In genomic region chr1:198660341-198661056, GRCh38 we compare ENCODE assay signal across 8 cellular contexts. TPM values are rescaled to one million over a fixed set of nuclear protein-coding genes. Genes with fewer than 3 reads are reported as not detected.
A peak's percentile ranks its signal among the peaks of the same experiment; 100 is the strongest.
DNase-seq lines count a peak whose midpoint lies in the region; ATAC-seq, FAIRE-seq and TF ChIP-seq lines count a peak whose summit lies in the region.

No MANE protein-coding gene starts in this region.

- H3K4me1 ChIP-seq in K562 (replicated peaks in 1 of 2; ENCODE audit: control insufficient read depth in 2 of 2, insufficient read depth in 2 of 2, low read length in 2 of 2) = peaks cover 0 to 20% of the 10 kb centered on the region in 2 experiments; a peak in 3 of 5 replicates

- H3K9me3 ChIP-seq in K562 (replicated peaks; ENCODE audit: control insufficient read depth, insufficient read depth, low read depth, low read length) = no peaks in the 10 kb centered on the region; the same call in 1 of the 2 replicates

- no peak overlapping the region for H3K4me3 ChIP-seq in K562
- no peak overlapping the region for H3K4me3 ChIP-seq in dorsolateral prefrontal cortex

- TF ChIP-seq RAD21 in K562 (CRISPR knock-in tag; conservative IDR thresholded peaks at IDR 0.05 in 1 of 2, IDR thresholded peaks at IDR 0.05 in 1 of 2) = no peak

- 38% methylated on average over 1 of the region's 1 CpG for WGBS in K562 (ENCODE audit: insufficient coverage, low coverage, missing lambda C conversion rate)

- TF ChIP-seq CTCF in K562 (IDR thresholded peaks at IDR 0.05 in 2 of 3, conservative IDR thresholded peaks at IDR 0.05 in 1 of 3; ENCODE audit: insufficient read depth in 2 of 3, low read depth in 1 of 3, low read length in 3 of 3) = no peak
- no peak for TF ChIP-seq CTCF in dorsolateral prefrontal cortex (IDR thresholded peaks at IDR 0.05 in 54 of 56, conservative IDR thresholded peaks at IDR 0.05 in 2 of 56; ENCODE audit: low read depth in 1 of 56, partially characterized antibody in 56 of 56)
- TF ChIP-seq CTCF in GM13976 (IDR thresholded peaks at IDR 0.05; ENCODE audit: borderline replicate concordance, control extremely low read depth, extremely low read depth, insufficient read depth, missing control alignments) = no peak

- H3K9me1 ChIP-seq in K562 (ENCODE audit: control insufficient read depth, insufficient read depth, low read length) = no peaks in the 10 kb centered on the region

- intact Hi-C loops in K562 (cut with micrococcal nuclease) = no loop called here
- intact Hi-C loops in dorsolateral prefrontal cortex (cut with DNase I) = no loop called here

- CTCF ChIA-PET in K562 (lab: Yijun Ruan, JAX; ENCODE audit: low intra/inter-chr PET ratio) = no interaction called here

- H3K27me3 ChIP-seq in K562 (ENCODE audit: control insufficient read depth in 2 of 2, insufficient read depth in 2 of 2, low read length in 2 of 2) (no peaks in the 10 kb centered on the region), dorsolateral prefrontal cortex (no peaks in the 10 kb centered on the region)

- no peak for FAIRE-seq in K562 (lab: Jason Lieb, UNC)

- TF ChIP-seq EP300 in K562 (IDR thresholded peaks at IDR 0.05; ENCODE audit: low read length) = no peak

- H4K20me1 ChIP-seq in K562 (replicated peaks; ENCODE audit: control insufficient read depth, insufficient read depth, low read length) = no peaks in the 10 kb centered on the region

- H2AFZ ChIP-seq in K562 (ENCODE audit: low read depth, low read length) = no peak overlapping the region

- POLR2A ChIA-PET in K562 (lab: Yijun Ruan, JAX) = no interaction called here

- H3K36me3 ChIP-seq in K562 (ENCODE audit: control insufficient read depth, insufficient read depth, low read length) = peaks cover 10% of the 10 kb centered on the region; the same call in 1 of the 3 replicates

- DNase-seq in K562 (ENCODE audit: extremely low read depth in 1 of 4, low spot score in 3 of 4) (no peak), DMS 273 (lab: John Stamatoyannopoulos, UW; ENCODE audit: unreplicated experiment) (no peak), dorsolateral prefrontal cortex (no peak), GM13976 (ENCODE audit: low spot score) (no peak), NCI-H2029 treated with DMSO at 0.1 percent for 48 hours (lab: John Stamatoyannopoulos, UW) (no peak)

- in situ Hi-C loops in K562 (cut with MboI) (no loop called here), GM13976 (cut with MboI; ENCODE audit: low sequenced_read_pairs, unreplicated experiment) (no loop called here)

- H3K9ac ChIP-seq in K562 (ENCODE audit: insufficient read depth in 1 of 2, low read depth in 2 of 2, low read length in 2 of 2) = no peak overlapping the region

- ATAC-seq in GM18517 (IDR thresholded peaks at IDR 0.05; ENCODE audit: unreplicated experiment) (peak; percentile 42), GM21526 (IDR thresholded peaks at IDR 0.05; ENCODE audit: low FRiP score, unreplicated experiment) (peak; percentile 43), HG03439 (IDR thresholded peaks at IDR 0.05; ENCODE audit: unreplicated experiment) (peak; percentile 35), K562 (no peak)

- H3K79me2 ChIP-seq in K562 (ENCODE audit: control insufficient read depth, insufficient read depth, low read length) = peaks cover 63% of the 10 kb centered on the region

- no TSS peak for BruUV-seq in K562 (replicated peaks; lab: Mats Ljungman, UMichigan)

- H3K4me2 ChIP-seq in K562 (ENCODE audit: insufficient read depth, low read length) = no peak overlapping the region

- TF ChIP-seq POLR2A in K562 (conservative IDR thresholded peaks at IDR 0.05) = no peak

- peak overlapping the region; percentile 38; the same call in 1 of the 3 replicates for H3K27ac ChIP-seq in K562 (ENCODE audit: extremely low read depth, low read depth, low read length)
- no peak overlapping the region for H3K27ac ChIP-seq in dorsolateral prefrontal cortex

RNA-seq across cellular contexts. Expression of gene PTPRC, which starts 21.7 kb away (rescaled TPM):
- 30.9 and 123 TPM in 2 replicates for total RNA-seq in K562 (2011; cell fraction: chromatin; rRNA removed; ENCODE audit: low replicate concordance)
- total RNA-seq in K562 (2011; cell fraction: nucleolus; rRNA removed) = 20.2 and 42.1 TPM in 2 replicates
- total RNA-seq in K562 (2011; cell fraction: nucleoplasm; rRNA removed) = 71.2 and 74.3 TPM in 2 replicates
- total RNA-seq in K562 (2014; rRNA removed) (44.4 and 55.8 TPM in 2 replicates), K562 (2014; rRNA removed; fragmentation: Illumina TruSeq; extraction: Trizol) (107 and 112 TPM in 2 replicates), K562 (2015; rRNA removed; fragmentation: Illumina TruSeq; extraction: Trizol) (95.3 and 105 TPM in 2 replicates), K562 (2021) (62.9 and 67.6 TPM in 2 replicates), dorsolateral prefrontal cortex (10 to 100 TPM in 77 of 120 experiments, 1 to 10 TPM in 43; 4.0 to 38.3 (median 11.6) TPM)
- polyA plus RNA-seq in K562 (2011; rRNA removed) (7.1 and 21.8 TPM in 2 replicates), K562 (2014; fragmentation: Illumina TruSeq; extraction: Trizol) (73.5 and 86.1 TPM in 2 replicates), K562 (2014; fragmentation: Nextera tagmentation; extraction: Ambion mirVana) (10 to 100 TPM; 38.8 to 65.1 TPM), K562 (2014; rRNA removed) (49.1 and 51.1 TPM in 2 replicates)
- 3.1 and 12.6 TPM in 2 replicates for polyA plus RNA-seq in K562 (2011; cell fraction: cytosol; rRNA removed)
- 4.3 and 14.6 TPM in 2 replicates for polyA plus RNA-seq in K562 (2011; cell fraction: nucleus; rRNA removed)
- 41.4 and 61.2 TPM in 2 replicates for polyA plus RNA-seq in K562 (2012)
- polyA minus RNA-seq in K562 (2011; rRNA and poly(A)+ RNA removed) = 12.3 and 47.6 TPM in 2 replicates
- polyA minus RNA-seq in K562 (2011; cell fraction: cytosol; rRNA and poly(A)+ RNA removed) = 5.2 and 12.3 TPM in 2 replicates
- polyA minus RNA-seq in K562 (2011; cell fraction: nucleus; rRNA and poly(A)+ RNA removed) = 7.1 and 45.3 TPM in 2 replicates
